In genomic region chr1:237717121-237717520, GRCh38 we compare ENCODE assay signal across 22 cellular contexts.
DNase-seq lines count a peak whose midpoint lies in the region; FAIRE-seq and TF ChIP-seq lines count a peak whose summit lies in the region.
"Had no signal": no experiment of that assay in that cellular context is flagged by ENCODE, and none has a peak within 500 bp of the region (broad histone marks: within the 10 kb centered on the region; RNA-seq: fewer than 3 reads in every experiment).

No MANE protein-coding gene starts in this region.

- H2AFZ ChIP-seq in neuronal stem cell (ENCODE audit: low read length): peak overlapping the region; percentile 77
- H2AFZ ChIP-seq: GM23248 had no signal

- DNase-seq in D721Med (ENCODE audit: insufficient read length, low spot score) (no peak), NCI-H1092 treated with DMSO at 0.1 percent for 48 hours (lab: John Stamatoyannopoulos, UW) (peak; percentile 93), SK-N-DZ (ENCODE audit: low spot score) (peak; percentile 11), neuronal stem cell (ENCODE audit: low spot score) (no peak), NCI-H446 treated with DMSO at 0.1 percent for 48 hours (lab: John Stamatoyannopoulos, UW) (no peak), occipital lobe (lab: John Stamatoyannopoulos, UW) (no peak)
- DNase-seq in stimulated activated naive CD4-positive, alpha-beta T cell treated with Interleukin-2 at 50 U/mL for 16 hours (lab: John Stamatoyannopoulos, UW): no peak
- DNase-seq: CD8-positive, alpha-beta T cell; DMS153; GM23248; H7; Karpas-422; NCI-H1105; NCI-H146; NCI-H1930; NCI-H2171; NCI-H345; NCI-H524; PC-3; T-helper 2 cell had no signal

- no peaks in the 10 kb centered on the region for H3K27me3 ChIP-seq in neuronal stem cell (ENCODE audit: control insufficient read depth in 3 of 3, insufficient read depth in 3 of 3, low read depth in 1 of 3, low read length in 3 of 3)

- H3K9me3 ChIP-seq in neuronal stem cell (replicated peaks in 1 of 2; ENCODE audit: control insufficient read depth in 2 of 2, insufficient read depth in 1 of 2, low read depth in 1 of 2, low read length in 2 of 2): no peaks in the 10 kb centered on the region

- H2BK15ac ChIP-seq in neuronal stem cell (ENCODE audit: low read length): no peak overlapping the region

- H2BK5ac ChIP-seq in neuronal stem cell (ENCODE audit: low read length): no peak overlapping the region

- no peak overlapping the region for H3K4me2 ChIP-seq in neuronal stem cell (ENCODE audit: insufficient read depth, low read length, poor library complexity, severe bottlenecking)

- H2AK5ac ChIP-seq in neuronal stem cell (ENCODE audit: low read depth, low read length): no peak overlapping the region

- no peak overlapping the region for H3K14ac ChIP-seq in neuronal stem cell (ENCODE audit: low read length)

- no peak overlapping the region for H3K23ac ChIP-seq in neuronal stem cell (ENCODE audit: low read depth, low read length, poor library complexity)

- no peak overlapping the region for H3K27ac ChIP-seq in neuronal stem cell (replicated peaks; ENCODE audit: low read length)
- H3K27ac ChIP-seq: C4-2B, GM23248 had no signal

- no peaks in the 10 kb centered on the region for H3K79me1 ChIP-seq in neuronal stem cell (ENCODE audit: low read depth, low read length)

- no peak overlapping the region for H2BK12ac ChIP-seq in neuronal stem cell (ENCODE audit: low read length)

- H3K4me1 ChIP-seq in neuronal stem cell (ENCODE audit: control insufficient read depth in 2 of 2, insufficient read depth in 1 of 2, low read depth in 1 of 2, low read length in 2 of 2): peaks cover 0 to 12% of the 10 kb centered on the region in 2 donors

- H4K91ac ChIP-seq in neuronal stem cell (ENCODE audit: low read depth, low read length, poor library complexity): no peak overlapping the region

- H3K4me3 ChIP-seq in neuronal stem cell (ENCODE audit: low read length in 2 of 2): no peak overlapping the region
- H3K4me3 ChIP-seq: GM23248 had no signal

- TF ChIP-seq CTCF in D721Med (IDR thresholded peaks at IDR 0.05; ENCODE audit: insufficient read depth, missing control alignments): no peak

- no peak overlapping the region for H3K4ac ChIP-seq in neuronal stem cell (ENCODE audit: low read length)

- no peak overlapping the region for H3K9ac ChIP-seq in neuronal stem cell (ENCODE audit: low read depth, low read length, poor library complexity)
- H3K9ac ChIP-seq: GM23248 had no signal

- FAIRE-seq in D721Med (lab: Jason Lieb, UNC): peak; percentile 41
- FAIRE-seq: GM18507 had no signal

- no peak overlapping the region for H2BK120ac ChIP-seq in neuronal stem cell (ENCODE audit: low read depth, low read length)

- no peak overlapping the region for H4K8ac ChIP-seq in neuronal stem cell (ENCODE audit: low read depth, low read length)

- H3K36me3 ChIP-seq in neuronal stem cell (replicated peaks in 1 of 2; ENCODE audit: control insufficient read depth in 2 of 2, insufficient read depth in 2 of 2, low read length in 2 of 2): no peaks in the 10 kb centered on the region

- no CpG with 5 or more reads among the region's 5 CpGs for WGBS in neuronal stem cell (ENCODE audit: extremely low coverage in 2 of 2, insufficient read length in 2 of 2, insufficient replicate concordance in 1 of 2), 2 donors

- H3K18ac ChIP-seq in neuronal stem cell (ENCODE audit: low read length): no peak overlapping the region

Comparison
In these comparisons a context has a peak if more than half of its experiments do, and no peak if none do; other contexts are left out.
1. DNase-seq: peak in NCI-H1092 treated with DMSO at 0.1 percent for 48 hours (single experiment) and SK-N-DZ (single experiment); none in D721Med (single experiment), neuronal stem cell (single experiment), stimulated activated naive CD4-positive, alpha-beta T cell treated with Interleukin-2 at 50 U/mL for 16 hours (single experiment), NCI-H446 treated with DMSO at 0.1 percent for 48 hours (single experiment) and occipital lobe (single experiment).